12 cellular contexts compared by ENCODE assay signal in the genomic region with DNA sequence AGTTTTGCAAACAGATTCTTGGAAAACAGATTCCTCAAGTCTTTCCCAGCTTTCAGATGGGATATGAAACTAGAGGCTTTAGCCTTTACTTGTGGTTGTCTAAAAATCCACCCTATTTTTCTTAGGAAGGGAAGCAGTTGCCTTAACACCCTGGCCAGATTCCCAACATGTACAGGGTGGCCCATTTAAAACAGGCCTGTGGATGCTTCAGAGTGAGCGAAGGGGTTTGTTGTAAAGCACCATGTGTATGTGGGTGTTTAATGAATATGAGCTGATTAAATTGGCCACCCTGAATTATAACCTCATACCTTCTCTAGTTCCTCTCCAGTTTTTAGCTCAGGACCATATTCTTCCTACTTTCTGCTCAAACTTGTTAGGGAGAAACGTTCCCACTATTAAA.
A peak's percentile ranks its signal among the peaks of the same experiment; 100 is the strongest.
DNase-seq lines count a peak whose midpoint lies in the region; ATAC-seq, FAIRE-seq and TF ChIP-seq lines count a peak whose summit lies in the region.
"Had no signal": no experiment of that assay in that cellular context is flagged by ENCODE, and none has a peak within 500 bp of the region (broad histone marks: within the 10 kb centered on the region; RNA-seq: fewer than 3 reads in every experiment).

No MANE protein-coding gene starts in this region.

- POLR2A ChIA-PET in CD4-positive, alpha-beta T cell (lab: Charles Lee): interaction anchor here (1.0 to 3.6 kb wide), 9 partner anchors 16 to 439 kb away, joined by 3 to 22 read pairs (median 6); a partner anchor contains a TSS

- no peaks in the 10 kb centered on the region for H3K27me3 Mint-ChIP-seq in CD4-positive, alpha-beta T cell
- H3K27me3 Mint-ChIP-seq in astrocyte (ENCODE audit: low read depth, unreplicated experiment): no peaks in the 10 kb centered on the region
- H3K27me3 Mint-ChIP-seq in glutamatergic neuron (ENCODE audit: unreplicated experiment): peaks cover 2% of the 10 kb centered on the region

- peak overlapping the region; percentile 42 for H2AFZ ChIP-seq in astrocyte (ENCODE audit: low read depth, low read length)

- peak overlapping the region; percentile 67 for H3K27ac Mint-ChIP-seq in CD4-positive, alpha-beta T cell
- H3K27ac Mint-ChIP-seq in astrocyte (ENCODE audit: unreplicated experiment) (peak overlapping the region; percentile 50), glutamatergic neuron (ENCODE audit: unreplicated experiment) (no peak overlapping the region)

- peak overlapping the region; percentile 27 for H3K4me3 Mint-ChIP-seq in CD4-positive, alpha-beta T cell
- H3K4me3 Mint-ChIP-seq in astrocyte (ENCODE audit: unreplicated experiment): no peak overlapping the region
- no peak overlapping the region for H3K4me3 Mint-ChIP-seq in glutamatergic neuron (ENCODE audit: unreplicated experiment)

- peaks cover 16% of the 10 kb centered on the region for H3K4me1 ChIP-seq in astrocyte (ENCODE audit: insufficient read depth, low read length)
- peaks cover 5 to 61% of the 10 kb centered on the region in 2 donors for H3K4me1 ChIP-seq in left lung
- peaks cover 21 to 36% (median 32%) of the 10 kb centered on the region in 3 donors for H3K4me1 ChIP-seq in skeletal muscle tissue (ENCODE audit: control insufficient read depth in 3 of 3, insufficient read depth in 3 of 3, low read length in 3 of 3)

- H3K9me3 Mint-ChIP-seq in CD4-positive, alpha-beta T cell: no peaks in the 10 kb centered on the region
- H3K9me3 Mint-ChIP-seq in astrocyte (ENCODE audit: unreplicated experiment): no peaks in the 10 kb centered on the region
- H3K9me3 Mint-ChIP-seq in glutamatergic neuron (ENCODE audit: unreplicated experiment): peaks cover 2% of the 10 kb centered on the region

- peak overlapping the region; percentile 8 for H3K4me2 ChIP-seq in astrocyte (ENCODE audit: low read length)

- H4K20me1 ChIP-seq in astrocyte (ENCODE audit: insufficient read depth, low read length): no peaks in the 10 kb centered on the region

- no peak for DNase-seq in CD4-positive, alpha-beta T cell
- DNase-seq in astrocyte (ENCODE audit: low read depth) (no peak), left lung (no peak), GM12891 (ENCODE audit: insufficient read length, low spot score) (no peak), glutamatergic neuron (no peak), NCI-H1092 (lab: John Stamatoyannopoulos, UW) (no peak)
- DNase-seq: activated CD4-positive, alpha-beta T cell treated with anti-CD3 and anti-CD28 coated beads, Interleukin-2, amount 50 U/mL, for 48 hours; NCI-H2171 treated with DMSO at 0.1 percent for 48 hours; stimulated activated CD4-positive, alpha-beta T cell treated with anti-CD3 and anti-CD28 coated beads, Interleukin-4, amount 100 ng/mL, for 1 hour had no signal

- TF ChIP-seq POLR2A in GM12891 (IDR thresholded peaks at IDR 0.05; ENCODE audit: low read depth, low read length): no peak

- ATAC-seq in CD4-positive, alpha-beta T cell (ENCODE audit: poor library complexity): no peak
- ATAC-seq in left lung (no peak), HG03457 (IDR thresholded peaks at IDR 0.05; ENCODE audit: unreplicated experiment) (no peak)

- intact Hi-C loops in CD4-positive, alpha-beta T cell (cut with DNase I, micrococcal nuclease): loop anchor here (5.0 kb wide), 2 partner anchors 95 to 410 kb away; no protein-coding TSS in a partner anchor
- intact Hi-C loops in left lung (cut with DNase I): no loop called here

- CTCF ChIA-PET in CD4-positive, alpha-beta T cell (lab: Charles Lee): interaction anchor here (1.3 kb wide), 1 partner anchor 412 kb away, joined by 3 read pairs; no protein-coding TSS in a partner anchor

- H3K36me3 Mint-ChIP-seq in CD4-positive, alpha-beta T cell (ENCODE audit: low read depth): no peaks in the 10 kb centered on the region
- H3K36me3 Mint-ChIP-seq in astrocyte (ENCODE audit: low read depth, unreplicated experiment) (no peaks in the 10 kb centered on the region), glutamatergic neuron (ENCODE audit: unreplicated experiment) (no peaks in the 10 kb centered on the region)

- H3K9ac ChIP-seq in astrocyte (ENCODE audit: low read length) (peak overlapping the region; percentile 5), skeletal muscle tissue (ENCODE audit: low read depth in 1 of 3, low read length in 3 of 3) (peak overlapping the region in 1 of 3 donors; percentile 27)

- no peak overlapping the region for H3K4me3 ChIP-seq in astrocyte (ENCODE audit: insufficient read depth, low read depth, low read length)
- no peak overlapping the region for H3K4me3 ChIP-seq in left lung
- no peak overlapping the region for H3K4me3 ChIP-seq in skeletal muscle tissue (ENCODE audit: low read length in 3 of 3)

- H3K36me3 ChIP-seq in astrocyte (ENCODE audit: insufficient read depth, low read length) (no peaks in the 10 kb centered on the region), left lung (no peaks in the 10 kb centered on the region), skeletal muscle tissue (ENCODE audit: control insufficient read depth in 3 of 3, insufficient read depth in 3 of 3, low read length in 3 of 3) (no peaks in the 10 kb centered on the region)

- FAIRE-seq in astrocyte (lab: Jason Lieb, UNC) (no peak), GM12891 (lab: Jason Lieb, UNC) (no peak)

- H3K79me2 ChIP-seq in astrocyte (ENCODE audit: insufficient read depth, low read length): no peaks in the 10 kb centered on the region

- peak overlapping the region; percentile 11 for H3K27ac ChIP-seq in CD4-positive, alpha-beta T cell (ENCODE audit: low read depth, low read length)
- no peak overlapping the region for H3K27ac ChIP-seq in astrocyte (ENCODE audit: low read depth, low read length)
- peak overlapping the region; percentile 79 to 81 for H3K27ac ChIP-seq in left lung
- H3K27ac ChIP-seq in skeletal muscle tissue (ENCODE audit: low read depth, low read length): peak overlapping the region; percentile 71
- H3K27ac ChIP-seq: C4-2B had no signal

- no peaks in the 10 kb centered on the region for H3K27me3 ChIP-seq in CD4-positive, alpha-beta T cell (ENCODE audit: control insufficient read depth, insufficient read depth, low read length)
- H3K27me3 ChIP-seq in astrocyte (ENCODE audit: insufficient read depth, low read length): no peaks in the 10 kb centered on the region
- H3K27me3 ChIP-seq in left lung: no peaks in the 10 kb centered on the region
- H3K27me3 ChIP-seq in skeletal muscle tissue (ENCODE audit: control insufficient read depth in 3 of 3, insufficient read depth in 3 of 3, low read length in 3 of 3): no peaks in the 10 kb centered on the region

- no peak for TF ChIP-seq CTCF in CD4-positive, alpha-beta T cell (IDR thresholded peaks at IDR 0.05)
- TF ChIP-seq CTCF in astrocyte (IDR thresholded peaks at IDR 0.05; ENCODE audit: insufficient read depth, low read depth, low read length) (no peak), left lung (IDR thresholded peaks at IDR 0.05) (no peak), glutamatergic neuron (IDR thresholded peaks at IDR 0.05; ENCODE audit: partially characterized antibody, unreplicated experiment) (no peak)

- H3K4me1 Mint-ChIP-seq in CD4-positive, alpha-beta T cell (ENCODE audit: low read depth): peaks cover 85% of the 10 kb centered on the region
- H3K4me1 Mint-ChIP-seq in astrocyte (ENCODE audit: low read depth, unreplicated experiment): peaks cover 24% of the 10 kb centered on the region
- H3K4me1 Mint-ChIP-seq in glutamatergic neuron (ENCODE audit: low read depth, unreplicated experiment): peaks cover 11% of the 10 kb centered on the region

- H3K9me3 ChIP-seq in CD4-positive, alpha-beta T cell (ENCODE audit: control insufficient read depth, low read length): no peaks in the 10 kb centered on the region
- H3K9me3 ChIP-seq in astrocyte (ENCODE audit: insufficient read depth, low read depth, low read length) (no peaks in the 10 kb centered on the region), left lung (no peaks in the 10 kb centered on the region), skeletal muscle tissue (ENCODE audit: control insufficient read depth in 3 of 3, low read length in 3 of 3) (no peaks in the 10 kb centered on the region)

TF ChIP-seq in GM12891, 5 proteins besides CTCF, POLR2A, EP300 and RAD21:
- TF ChIP-seq POU2F2 (IDR thresholded peaks at IDR 0.05; ENCODE audit: low read depth, low read length) (no peak), SPI1 (IDR thresholded peaks at IDR 0.05; ENCODE audit: low read depth, low read length) (no peak), PAX5 (IDR thresholded peaks at IDR 0.05; ENCODE audit: insufficient read depth, low read length, severe bottlenecking) (no peak), POLR2AphosphoS5 (IDR thresholded peaks at IDR 0.05; ENCODE audit: low read depth, low read length) (no peak)

Comparison
In these comparisons a context has a peak if more than half of its experiments do, and no peak if none do; other contexts are left out.
1. intact Hi-C loops: an anchor here in CD4-positive, alpha-beta T cell (5.0 kb wide); none called in left lung.